ENCODE assay signal across 19 cellular contexts in the genomic region with DNA sequence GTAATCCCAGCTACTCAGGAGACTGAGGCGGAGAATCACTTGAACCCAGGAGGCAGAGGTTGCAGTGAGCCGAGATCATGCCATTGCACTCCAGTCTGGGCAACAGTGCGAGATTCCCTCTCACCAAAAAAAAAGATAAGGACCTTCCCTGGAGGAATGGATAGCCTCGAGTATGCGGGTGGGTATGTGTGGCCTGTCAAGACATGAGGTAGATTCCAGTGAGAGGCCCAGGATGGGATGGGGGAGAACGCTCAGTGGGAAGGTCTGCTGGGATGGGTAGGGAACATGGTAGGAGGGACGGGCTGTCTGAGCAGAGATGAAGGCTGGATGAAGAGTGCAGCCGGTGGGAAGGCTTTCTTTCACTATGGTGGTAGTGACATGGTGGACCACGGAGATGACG. TPM values are rescaled to one million over a fixed set of nuclear protein-coding genes. Genes with fewer than 3 reads are reported as not detected.
DNase-seq lines count a peak whose midpoint lies in the region; ATAC-seq and TF ChIP-seq lines count a peak whose summit lies in the region.
"Had no signal": no experiment of that assay in that cellular context is flagged by ENCODE, and none has a peak within 500 bp of the region (broad histone marks: within the 10 kb centered on the region; RNA-seq: fewer than 3 reads in every experiment).

No MANE protein-coding gene starts in this region.

- H2AFZ ChIP-seq in neuronal stem cell (ENCODE audit: low read length): no peak overlapping the region
- H2AFZ ChIP-seq: GM23248 had no signal

- H3K4me1 ChIP-seq in neuronal stem cell (ENCODE audit: control insufficient read depth in 2 of 2, insufficient read depth in 1 of 2, low read depth in 1 of 2, low read length in 2 of 2): no peaks in the 10 kb centered on the region
- H3K4me1 ChIP-seq: A549 had no signal

- no peak overlapping the region for H2BK120ac ChIP-seq in neuronal stem cell (ENCODE audit: low read depth, low read length)

- H3K23ac ChIP-seq in neuronal stem cell (ENCODE audit: low read depth, low read length, poor library complexity): peak overlapping the region; percentile 23

- no peak for TF ChIP-seq CTCF in glutamatergic neuron (IDR thresholded peaks at IDR 0.05; ENCODE audit: partially characterized antibody, unreplicated experiment)
- TF ChIP-seq CTCF in foreskin fibroblast (IDR thresholded peaks at IDR 0.05; ENCODE audit: low read depth, low read length): no peak

- H3K36me3 Mint-ChIP-seq in activated T-cell treated with anti-CD3 and anti-CD28 coated beads, Interleukin-2, amount 50 U/mL, for 24 hours (ENCODE audit: low read depth): peaks cover 65% of the 10 kb centered on the region
- H3K36me3 Mint-ChIP-seq in activated T-cell treated with anti-CD3 and anti-CD28 coated beads, Interleukin-2, amount 50 U/mL, for 72 hours (ENCODE audit: insufficient read depth in 2 of 2): peaks cover 0 to 1% of the 10 kb centered on the region in 2 donors
- peaks cover 14% of the 10 kb centered on the region for H3K36me3 Mint-ChIP-seq in activated T-helper 1 cell treated with anti-CD3 and anti-CD28 coated beads, Interleukin-12 subunit alpha, Interleukin-12 subunit beta, Interleukin-2, Interleukin-4 antibody, amounts not matched to agents 30 ng/mL and 10 ng/mL and 1 ng/mL, durations not matched to agents 14 hours and 24 hours and 36 hours (ENCODE audit: low read depth)
- H3K36me3 Mint-ChIP-seq in glutamatergic neuron (ENCODE audit: unreplicated experiment): no peaks in the 10 kb centered on the region

- WGBS in neuronal stem cell (ENCODE audit: extremely low coverage in 2 of 2, insufficient read length in 2 of 2, insufficient replicate concordance in 1 of 2), 2 donors: no CpG with 5 or more reads among the region's 10 CpGs

- no peaks in the 10 kb centered on the region for H3K4me1 Mint-ChIP-seq in activated T-cell treated with anti-CD3 and anti-CD28 coated beads, Interleukin-2, amount 50 U/mL, for 24 hours (ENCODE audit: low read depth)
- no peaks in the 10 kb centered on the region for H3K4me1 Mint-ChIP-seq in activated T-cell treated with anti-CD3 and anti-CD28 coated beads, Interleukin-2, amount 50 U/mL, for 72 hours (ENCODE audit: low read depth)
- no peaks in the 10 kb centered on the region for H3K4me1 Mint-ChIP-seq in activated T-helper 1 cell treated with anti-CD3 and anti-CD28 coated beads, Interleukin-12 subunit alpha, Interleukin-12 subunit beta, Interleukin-2, Interleukin-4 antibody, amounts not matched to agents 30 ng/mL and 10 ng/mL and 1 ng/mL, durations not matched to agents 14 hours and 24 hours and 36 hours (ENCODE audit: low read depth)
- H3K4me1 Mint-ChIP-seq in glutamatergic neuron (ENCODE audit: low read depth, unreplicated experiment): peaks cover 5% of the 10 kb centered on the region
- H3K4me1 Mint-ChIP-seq: CD4-positive, alpha-beta memory T cell had no signal

- no peak overlapping the region for H3K18ac ChIP-seq in neuronal stem cell (ENCODE audit: low read length)

- no peaks in the 10 kb centered on the region for H3K9me3 ChIP-seq in neuronal stem cell (replicated peaks in 1 of 2; ENCODE audit: control insufficient read depth in 2 of 2, insufficient read depth in 1 of 2, low read depth in 1 of 2, low read length in 2 of 2)
- H3K9me3 ChIP-seq: A549 had no signal

- H3K14ac ChIP-seq in neuronal stem cell (ENCODE audit: low read length): no peak overlapping the region

- no peaks in the 10 kb centered on the region for H3K27me3 Mint-ChIP-seq in activated T-cell treated with anti-CD3 and anti-CD28 coated beads, Interleukin-2, amount 50 U/mL, for 24 hours
- H3K27me3 Mint-ChIP-seq in activated T-cell treated with anti-CD3 and anti-CD28 coated beads, Interleukin-2, amount 50 U/mL, for 72 hours (ENCODE audit: low read depth): no peaks in the 10 kb centered on the region
- H3K27me3 Mint-ChIP-seq in activated T-helper 1 cell treated with anti-CD3 and anti-CD28 coated beads, Interleukin-12 subunit alpha, Interleukin-12 subunit beta, Interleukin-2, Interleukin-4 antibody, amounts not matched to agents 30 ng/mL and 10 ng/mL and 1 ng/mL, durations not matched to agents 14 hours and 24 hours and 36 hours (ENCODE audit: insufficient read depth): no peaks in the 10 kb centered on the region
- H3K27me3 Mint-ChIP-seq in glutamatergic neuron (ENCODE audit: unreplicated experiment): peaks cover 3% of the 10 kb centered on the region
- H3K27me3 Mint-ChIP-seq: CD4-positive, alpha-beta memory T cell had no signal

- no peak overlapping the region for H4K91ac ChIP-seq in neuronal stem cell (ENCODE audit: low read depth, low read length, poor library complexity)

- no peak overlapping the region for H2AK5ac ChIP-seq in neuronal stem cell (ENCODE audit: low read depth, low read length)

- peak overlapping the region; percentile 15 for H3K27ac Mint-ChIP-seq in activated T-cell treated with anti-CD3 and anti-CD28 coated beads, Interleukin-2, amount 50 U/mL, for 24 hours
- H3K27ac Mint-ChIP-seq in activated T-cell treated with anti-CD3 and anti-CD28 coated beads, Interleukin-2, amount 50 U/mL, for 72 hours: no peak overlapping the region
- H3K27ac Mint-ChIP-seq in activated T-helper 1 cell treated with anti-CD3 and anti-CD28 coated beads, Interleukin-12 subunit alpha, Interleukin-12 subunit beta, Interleukin-2, Interleukin-4 antibody, amounts not matched to agents 30 ng/mL and 10 ng/mL and 1 ng/mL, durations not matched to agents 14 hours and 24 hours and 36 hours: peak overlapping the region; percentile 18
- H3K27ac Mint-ChIP-seq in glutamatergic neuron (ENCODE audit: unreplicated experiment): no peak overlapping the region

- H2BK12ac ChIP-seq in neuronal stem cell (ENCODE audit: low read length): no peak overlapping the region

- no peak overlapping the region for H3K4ac ChIP-seq in neuronal stem cell (ENCODE audit: low read length)

- H3K9me3 Mint-ChIP-seq in activated T-cell treated with anti-CD3 and anti-CD28 coated beads, Interleukin-2, amount 50 U/mL, for 24 hours: no peaks in the 10 kb centered on the region
- no peaks in the 10 kb centered on the region for H3K9me3 Mint-ChIP-seq in activated T-cell treated with anti-CD3 and anti-CD28 coated beads, Interleukin-2, amount 50 U/mL, for 72 hours
- no peaks in the 10 kb centered on the region for H3K9me3 Mint-ChIP-seq in activated T-helper 1 cell treated with anti-CD3 and anti-CD28 coated beads, Interleukin-12 subunit alpha, Interleukin-12 subunit beta, Interleukin-2, Interleukin-4 antibody, amounts not matched to agents 30 ng/mL and 10 ng/mL and 1 ng/mL, durations not matched to agents 14 hours and 24 hours and 36 hours
- no peaks in the 10 kb centered on the region for H3K9me3 Mint-ChIP-seq in glutamatergic neuron (ENCODE audit: unreplicated experiment)

- H3K4me3 ChIP-seq in neuronal stem cell (ENCODE audit: low read length in 2 of 2): no peak overlapping the region
- H3K4me3 ChIP-seq in foreskin fibroblast (ENCODE audit: low read depth in 1 of 2, low read length in 2 of 2): no peak overlapping the region
- H3K4me3 ChIP-seq: A549, GM23248 had no signal

- no peaks in the 10 kb centered on the region for H3K79me1 ChIP-seq in neuronal stem cell (ENCODE audit: low read depth, low read length)

- no peak overlapping the region for H2BK5ac ChIP-seq in neuronal stem cell (ENCODE audit: low read length)

- no peak overlapping the region for H3K9ac ChIP-seq in neuronal stem cell (ENCODE audit: low read depth, low read length, poor library complexity)
- H3K9ac ChIP-seq: GM23248 had no signal

- no peak overlapping the region for H3K27ac ChIP-seq in neuronal stem cell (replicated peaks; ENCODE audit: low read length)
- H3K27ac ChIP-seq: 22Rv1, A549, C4-2B, GM23248, HL-60 had no signal

- intact Hi-C loops in activated T-helper 1 cell treated with anti-CD3 and anti-CD28 coated beads, Interleukin-12 subunit alpha, Interleukin-12 subunit beta, Interleukin-2, Interleukin-4 antibody, amounts not matched to agents 30 ng/mL and 10 ng/mL and 1 ng/mL, durations not matched to agents 14 hours and 24 hours and 36 hours (cut with micrococcal nuclease): no loop called here

- no peak overlapping the region for H3K4me2 ChIP-seq in neuronal stem cell (ENCODE audit: insufficient read depth, low read length, poor library complexity, severe bottlenecking)
- H3K4me2 ChIP-seq: A549 had no signal

- H3K36me3 ChIP-seq in neuronal stem cell (replicated peaks in 1 of 2; ENCODE audit: control insufficient read depth in 2 of 2, insufficient read depth in 2 of 2, low read length in 2 of 2): peaks cover 6 to 67% of the 10 kb centered on the region in 2 donors

- DNase-seq in activated T-cell treated with anti-CD3 and anti-CD28 coated beads, Interleukin-2, amount 50 U/mL, for 24 hours: no peak
- no peak for DNase-seq in activated T-cell treated with anti-CD3 and anti-CD28 coated beads, Interleukin-2, amount 50 U/mL, for 72 hours
- DNase-seq in activated T-helper 1 cell treated with anti-CD3 and anti-CD28 coated beads, Interleukin-12 subunit alpha, Interleukin-12 subunit beta, Interleukin-2, Interleukin-4 antibody, amounts not matched to agents 30 ng/mL and 10 ng/mL and 1 ng/mL, durations not matched to agents 14 hours and 24 hours and 36 hours (ENCODE audit: low spot score): no peak
- no peak for DNase-seq in glutamatergic neuron
- no peak for DNase-seq in neuronal stem cell (ENCODE audit: low spot score)
- DNase-seq in NCI-H1417 (lab: John Stamatoyannopoulos, UW): no peak
- no peak for DNase-seq in foreskin fibroblast
- DNase-seq in stimulated activated CD4-positive, alpha-beta T cell treated with anti-CD3 and anti-CD28 coated beads, Interleukin-12 subunit alpha, Interleukin-12 subunit beta, amount 100 ng/mL, for 4 hours: no peak
- DNase-seq: AML-193; CD4-positive, alpha-beta memory T cell; DMS153; DMS79; GDM1; GM23248; HCEC 1CT had no signal

- H4K8ac ChIP-seq in neuronal stem cell (ENCODE audit: low read depth, low read length): no peak overlapping the region

- no peak overlapping the region for H3K4me3 Mint-ChIP-seq in activated T-cell treated with anti-CD3 and anti-CD28 coated beads, Interleukin-2, amount 50 U/mL, for 24 hours
- no peak overlapping the region for H3K4me3 Mint-ChIP-seq in activated T-cell treated with anti-CD3 and anti-CD28 coated beads, Interleukin-2, amount 50 U/mL, for 72 hours
- no peak overlapping the region for H3K4me3 Mint-ChIP-seq in activated T-helper 1 cell treated with anti-CD3 and anti-CD28 coated beads, Interleukin-12 subunit alpha, Interleukin-12 subunit beta, Interleukin-2, Interleukin-4 antibody, amounts not matched to agents 30 ng/mL and 10 ng/mL and 1 ng/mL, durations not matched to agents 14 hours and 24 hours and 36 hours
- peak overlapping the region; percentile 38 for H3K4me3 Mint-ChIP-seq in glutamatergic neuron (ENCODE audit: unreplicated experiment)
- H3K4me3 Mint-ChIP-seq: CD4-positive, alpha-beta memory T cell had no signal

- H2BK15ac ChIP-seq in neuronal stem cell (ENCODE audit: low read length): no peak overlapping the region

- H3K27me3 ChIP-seq in neuronal stem cell (ENCODE audit: control insufficient read depth in 3 of 3, insufficient read depth in 3 of 3, low read depth in 1 of 3, low read length in 3 of 3): no peaks in the 10 kb centered on the region

- no peak for ATAC-seq in activated T-cell treated with anti-CD3 and anti-CD28 coated beads, Interleukin-2, amount 50 U/mL, for 72 hours (replicated peaks in 1 of 2)
- ATAC-seq: A549 had no signal

RNA-seq across cellular contexts. Expression of gene YWHAH, which starts 39.0 kb away (rescaled TPM):
- 10 to 100 TPM; 74.2 to 76.8 TPM for total RNA-seq in activated T-cell treated with anti-CD3 and anti-CD28 coated beads, Interleukin-2, amount 50 U/mL, for 72 hours
- total RNA-seq in activated T-helper 1 cell treated with anti-CD3 and anti-CD28 coated beads, Interleukin-12 subunit alpha, Interleukin-12 subunit beta, Interleukin-2, Interleukin-4 antibody, amounts not matched to agents 30 ng/mL and 10 ng/mL and 1 ng/mL, durations not matched to agents 14 hours and 24 hours and 36 hours: 128 and 139 TPM in 2 replicates
- 250 TPM for total RNA-seq in glutamatergic neuron (ENCODE audit: unreplicated experiment)
- polyA plus RNA-seq in neuronal stem cell (2013, experiment 1 of 2): 100.0 TPM
- polyA plus RNA-seq in neuronal stem cell (2013, experiment 2 of 2): 101 TPM

Comparison
In these comparisons a context has a peak if more than half of its experiments do, and no peak if none do; other contexts are left out.
1. H3K27ac Mint-ChIP-seq: peak in activated T-cell treated with anti-CD3 and anti-CD28 coated beads, Interleukin-2, amount 50 U/mL, for 24 hours (single experiment) and activated T-helper 1 cell treated with anti-CD3 and anti-CD28 coated beads, Interleukin-12 subunit alpha, Interleukin-12 subunit beta, Interleukin-2, Interleukin-4 antibody, amounts not matched to agents 30 ng/mL and 10 ng/mL and 1 ng/mL, durations not matched to agents 14 hours and 24 hours and 36 hours (single experiment); none in activated T-cell treated with anti-CD3 and anti-CD28 coated beads, Interleukin-2, amount 50 U/mL, for 72 hours (single experiment) and glutamatergic neuron (single experiment).